Comparison of ENCODE assay signal across 6 cellular contexts in the genomic region with DNA sequence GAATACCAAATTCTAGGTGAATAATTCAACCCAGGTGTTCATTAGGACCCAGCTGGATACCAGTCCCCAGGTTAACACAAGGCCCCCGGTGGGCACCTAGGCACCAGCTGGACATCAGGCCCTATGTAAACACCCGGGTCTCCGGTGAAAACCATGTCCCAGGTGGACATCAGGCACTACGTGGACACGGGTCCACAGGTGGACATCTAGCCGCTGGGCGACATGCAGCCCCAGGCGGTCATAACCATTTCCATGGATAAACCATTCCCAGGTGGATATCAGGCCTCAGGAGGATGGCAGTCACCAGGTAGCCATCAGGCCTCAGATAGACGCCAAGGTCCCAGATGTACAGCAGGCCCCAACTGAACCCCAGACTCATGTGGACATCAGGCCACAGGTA. TPM values are rescaled to one million over a fixed set of nuclear protein-coding genes. Genes with fewer than 3 reads are reported as not detected.
"Had no signal": no experiment of that assay in that cellular context is flagged by ENCODE, and none has a peak within 500 bp of the region (broad histone marks: within the 10 kb centered on the region; RNA-seq: fewer than 3 reads in every experiment).

No MANE protein-coding gene starts in this region.

RNA-seq across cellular contexts. Expression of a gene that starts 12.1 kb away (rescaled TPM):
- total RNA-seq: K562, M059J, OCI-LY7, PC-3, SJSA1 had no signal
- polyA plus RNA-seq: IgD-negative memory B cell, K562 had no signal
